Comparison of ENCODE assay signal across 17 cellular contexts in the genomic region with DNA sequence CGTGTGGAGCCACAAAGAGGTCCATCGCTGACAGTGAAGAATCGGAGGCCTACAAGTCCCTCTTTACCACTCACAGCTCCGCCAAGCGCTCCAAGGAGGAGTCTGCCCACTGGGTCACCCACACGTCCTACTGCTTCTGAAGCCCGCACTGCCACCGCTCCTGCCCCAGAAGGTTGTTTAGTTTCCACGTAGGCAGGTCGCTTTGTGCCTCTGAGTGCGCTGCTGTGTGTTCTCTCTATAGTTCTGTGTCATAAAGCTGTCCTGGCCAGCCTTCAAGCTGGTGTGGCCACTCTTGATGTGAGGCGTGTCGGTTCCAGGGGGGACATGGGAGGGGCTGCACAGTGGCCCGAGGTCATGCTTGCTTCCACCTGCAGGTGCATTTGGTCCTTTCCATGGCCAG. TPM values are rescaled to one million over a fixed set of nuclear protein-coding genes. Genes with fewer than 3 reads are reported as not detected.
DNase-seq lines count a peak whose midpoint lies in the region; ATAC-seq and TF ChIP-seq lines count a peak whose summit lies in the region.
"Had no signal": no experiment of that assay in that cellular context is flagged by ENCODE, and none has a peak within 500 bp of the region (broad histone marks: within the 10 kb centered on the region; RNA-seq: fewer than 3 reads in every experiment).

No MANE protein-coding gene starts in this region.

- H3K9me2 ChIP-seq in PC-3 (replicated peaks; ENCODE audit: low read length), result no peaks in the 10 kb centered on the region

- no peak overlapping the region for H2AFZ ChIP-seq in PC-3 (ENCODE audit: low read length)

- H3K4me1 ChIP-seq in A673 (ENCODE audit: insufficient read depth, low read length, poor library complexity, severe bottlenecking) (no peaks in the 10 kb centered on the region), PC-3 (ENCODE audit: insufficient read depth, low read length) (no peaks in the 10 kb centered on the region), spleen (no peaks in the 10 kb centered on the region)
- H3K4me1 ChIP-seq: BLaER1 treated with 17β-estradiol and CSF1 and Interleukin-3, amounts not matched to agents 10 nM and 100 nM had no signal

- H3K9ac ChIP-seq in PC-3 (ENCODE audit: low read length), result no peak overlapping the region
- H3K9ac ChIP-seq: BLaER1 treated with 17β-estradiol and CSF1 and Interleukin-3, amounts not matched to agents 10 nM and 100 nM had no signal

- H3K79me2 ChIP-seq in PC-3 (ENCODE audit: low read length), result no peaks in the 10 kb centered on the region

- H3F3A ChIP-seq in PC-3 (ENCODE audit: low read length, unreplicated experiment), result no peaks in the 10 kb centered on the region

- peak overlapping the region; percentile 67 for H3K4me3 Mint-ChIP-seq in endothelial cell (ENCODE audit: unreplicated experiment)
- H3K4me3 Mint-ChIP-seq: B cell; CD8-positive, alpha-beta T cell; H9 had no signal

- H3K27me3 ChIP-seq in A673 (replicated peaks; ENCODE audit: insufficient read depth, low read depth, low read length, poor library complexity) (no peaks in the 10 kb centered on the region), PC-3 (ENCODE audit: low read length) (no peaks in the 10 kb centered on the region), spleen (replicated peaks in 1 of 7) (no peaks in the 10 kb centered on the region)
- H3K27me3 ChIP-seq: BLaER1 treated with 17β-estradiol and CSF1 and Interleukin-3, amounts not matched to agents 10 nM and 100 nM had no signal

- WGBS in spleen, 5 donors, result 97 to 100% (median 99%) methylated on average over 12 to 14 of the region's 14 CpGs

- H3K36me3 Mint-ChIP-seq in endothelial cell (ENCODE audit: low read depth, unreplicated experiment), result peaks cover 45% of the 10 kb centered on the region

- intact Hi-C loops in A673 (cut with micrococcal nuclease; ENCODE audit: unreplicated experiment) (no loop called here), PC-3 (cut with micrococcal nuclease) (no loop called here), spleen (cut with DNase I; ENCODE audit: low total_unique reads) (no loop called here)

- peaks cover 4% of the 10 kb centered on the region for H3K9me3 ChIP-seq in A673 (ENCODE audit: low read depth, low read length, poor library complexity, severe bottlenecking)
- H3K9me3 ChIP-seq in PC-3 (ENCODE audit: low read length), result peaks cover 13% of the 10 kb centered on the region
- peaks cover 8 to 49% (median 45%) of the 10 kb centered on the region in 8 donors for H3K9me3 ChIP-seq in spleen

- no peak overlapping the region for H3K4me2 ChIP-seq in PC-3 (ENCODE audit: low read length)
- H3K4me2 ChIP-seq: BLaER1 treated with 17β-estradiol and CSF1 and Interleukin-3, amounts not matched to agents 10 nM and 100 nM had no signal

- POLR2A ChIA-PET in A673 (lab: Charles Lee; ENCODE audit: low non-redundant PET) (no interaction called here), PC-3 (lab: Charles Lee; ENCODE audit: unreplicated experiment) (no interaction called here)

- peaks cover 12% of the 10 kb centered on the region for H3K9me3 Mint-ChIP-seq in endothelial cell (ENCODE audit: unreplicated experiment)

- no peaks in the 10 kb centered on the region for H4K20me1 ChIP-seq in PC-3 (ENCODE audit: low read length)

- DNase-seq in A673 (ENCODE audit: low spot score) (no peak), PC-3 (no peak), endothelial cell (ENCODE audit: low spot score) (no peak), spleen (peak; percentile 46), ureter (ENCODE audit: low spot score) (no peak), HT-29 (ENCODE audit: low spot score) (no peak)
- DNase-seq: 8988T; Calu3; CD8-positive, alpha-beta T cell; DMS79 treated with DMSO at 0.1 percent for 48 hours; GF-D8; GOT3; H9 had no signal

- BruUV-seq in A673 (replicated peaks; lab: Mats Ljungman, UMichigan) (TSS peak; percentile 81), PC-3 (replicated peaks; lab: Mats Ljungman, UMichigan) (TSS peak; percentile 52)

- H3K27ac Mint-ChIP-seq in endothelial cell (ENCODE audit: unreplicated experiment), result no peak overlapping the region
- H3K27ac Mint-ChIP-seq: B cell, H9 had no signal

- H3K27me3 Mint-ChIP-seq in endothelial cell (ENCODE audit: unreplicated experiment), result no peaks in the 10 kb centered on the region
- H3K27me3 Mint-ChIP-seq: B cell had no signal

- H3K36me3 ChIP-seq in A673 (ENCODE audit: insufficient read depth, low read length, poor library complexity, severe bottlenecking) (peaks cover 30% of the 10 kb centered on the region), PC-3 (ENCODE audit: low read depth, low read length) (peaks cover 63% of the 10 kb centered on the region), spleen (peaks cover 6 to 87% (median 77%) of the 10 kb centered on the region in 6 donors)

- CTCF ChIA-PET in A673 (lab: Charles Lee), result no interaction called here
- CTCF ChIA-PET in PC-3 (lab: Charles Lee), result no interaction called here

- TF ChIP-seq POLR2A in spleen (IDR thresholded peaks at IDR 0.05), result no peak

- ATAC-seq in PC-3 (no peak), SK-N-SH treated with all-trans-retinoic acid at 6 μM for 48 hours (no peak), HG03460 (IDR thresholded peaks at IDR 0.05; ENCODE audit: unreplicated experiment) (no peak)
- ATAC-seq: CD8-positive, alpha-beta T cell had no signal

- H3K4me3 ChIP-seq in A673 (ENCODE audit: low read depth, low read length, poor library complexity, severe bottlenecking) (no peak overlapping the region), PC-3 (ENCODE audit: low read length) (no peak overlapping the region), spleen (no peak overlapping the region)

- H3K4me1 Mint-ChIP-seq in endothelial cell (ENCODE audit: unreplicated experiment), result no peaks in the 10 kb centered on the region
- H3K4me1 Mint-ChIP-seq: B cell, H9 had no signal

- TF ChIP-seq CTCF in A673 (conservative IDR thresholded peaks at IDR 0.05; ENCODE audit: low read depth, low read length) (no peak), PC-3 (conservative IDR thresholded peaks at IDR 0.05; ENCODE audit: low read depth, low read length) (no peak), endothelial cell (IDR thresholded peaks at IDR 0.05; ENCODE audit: unreplicated experiment) (no peak), spleen (IDR thresholded peaks at IDR 0.05 in 8 of 11, conservative IDR thresholded peaks at IDR 0.05 in 3 of 11) (no peak)

- H3K27ac ChIP-seq in A673 (ENCODE audit: low read depth, low read length, poor library complexity, severe bottlenecking) (no peak overlapping the region), PC-3 (ENCODE audit: low read length) (no peak overlapping the region), spleen (no peak overlapping the region)
- H3K27ac ChIP-seq: BLaER1 treated with 17β-estradiol and CSF1 and Interleukin-3, amounts not matched to agents 10 nM and 100 nM had no signal

TF ChIP-seq in SK-N-SH treated with all-trans-retinoic acid at 6 μM for 48 hours, 23 proteins besides CTCF, POLR2A, EP300 and RAD21 (continues in another document):
- TF ChIP-seq GLIS3 (CRISPR knock-in tag; IDR thresholded peaks at IDR 0.05), result no peak
- TF ChIP-seq OSR1 (CRISPR knock-in tag; IDR thresholded peaks at IDR 0.05), result no peak
- TF ChIP-seq, protein P1, sequence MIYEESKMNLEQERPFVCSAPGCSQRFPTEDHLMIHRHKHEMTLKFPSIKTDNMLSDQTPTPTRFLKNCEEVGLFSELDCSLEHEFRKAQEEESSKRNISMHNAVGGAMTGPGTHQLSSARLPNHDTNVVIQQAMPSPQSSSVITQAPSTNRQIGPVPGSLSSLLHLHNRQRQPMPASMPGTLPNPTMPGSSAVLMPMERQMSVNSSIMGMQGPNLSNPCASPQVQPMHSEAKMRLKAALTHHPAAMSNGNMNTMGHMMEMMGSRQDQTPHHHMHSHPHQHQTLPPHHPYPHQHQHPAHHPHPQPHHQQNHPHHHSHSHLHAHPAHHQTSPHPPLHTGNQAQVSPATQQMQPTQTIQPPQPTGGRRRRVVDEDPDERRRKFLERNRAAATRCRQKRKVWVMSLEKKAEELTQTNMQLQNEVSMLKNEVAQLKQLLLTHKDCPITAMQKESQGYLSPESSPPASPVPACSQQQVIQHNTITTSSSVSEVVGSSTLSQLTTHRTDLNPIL (CRISPR knock-in tag; IDR thresholded peaks at IDR 0.05; ENCODE audit: low read depth), result no peak
- TF ChIP-seq ZFP3 (CRISPR knock-in tag; IDR thresholded peaks at IDR 0.05), result no peak
- no peak for TF ChIP-seq CSDC2 (CRISPR knock-in tag; IDR thresholded peaks at IDR 0.05)
- no peak for TF ChIP-seq ISL1 (CRISPR knock-in tag; IDR thresholded peaks at IDR 0.05)
- TF ChIP-seq, protein P2, sequence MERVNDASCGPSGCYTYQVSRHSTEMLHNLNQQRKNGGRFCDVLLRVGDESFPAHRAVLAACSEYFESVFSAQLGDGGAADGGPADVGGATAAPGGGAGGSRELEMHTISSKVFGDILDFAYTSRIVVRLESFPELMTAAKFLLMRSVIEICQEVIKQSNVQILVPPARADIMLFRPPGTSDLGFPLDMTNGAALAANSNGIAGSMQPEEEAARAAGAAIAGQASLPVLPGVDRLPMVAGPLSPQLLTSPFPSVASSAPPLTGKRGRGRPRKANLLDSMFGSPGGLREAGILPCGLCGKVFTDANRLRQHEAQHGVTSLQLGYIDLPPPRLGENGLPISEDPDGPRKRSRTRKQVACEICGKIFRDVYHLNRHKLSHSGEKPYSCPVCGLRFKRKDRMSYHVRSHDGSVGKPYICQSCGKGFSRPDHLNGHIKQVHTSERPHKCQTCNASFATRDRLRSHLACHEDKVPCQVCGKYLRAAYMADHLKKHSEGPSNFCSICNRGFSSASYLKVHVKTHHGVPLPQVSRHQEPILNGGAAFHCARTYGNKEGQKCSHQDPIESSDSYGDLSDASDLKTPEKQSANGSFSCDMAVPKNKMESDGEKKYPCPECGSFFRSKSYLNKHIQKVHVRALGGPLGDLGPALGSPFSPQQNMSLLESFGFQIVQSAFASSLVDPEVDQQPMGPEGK (CRISPR knock-in tag; IDR thresholded peaks at IDR 0.05; ENCODE audit: borderline replicate concordance), result no peak
- no peak for TF ChIP-seq ZNF565 (CRISPR knock-in tag; conservative IDR thresholded peaks at IDR 0.05; ENCODE audit: low read depth)

RNA-seq across cellular contexts. Expression of a gene that starts 6.4 kb away (rescaled TPM):
- total RNA-seq in A673 (2021) (0.32 and 0.46 TPM in 2 replicates), PC-3 (2014; rRNA removed) (0.51 and 0.92 TPM in 2 replicates), endothelial cell (ENCODE audit: unreplicated experiment) (0.36 TPM), spleen (1 to 10 TPM in 6 of 7 donors, not detected in 1; 1.2 to 4.3 (median 2.1) TPM), ureter (not detected)
- 1 to 10 TPM in 2 of 3 donors, under 1 TPM in 1; 0.59 to 2.0 (median 1.1) TPM for polyA plus RNA-seq in spleen
- total RNA-seq in HT-29 (2014; rRNA removed; shearing (Covaris generic)), result 0.13 and 0.83 TPM in 2 replicates
- total RNA-seq: H9 had no signal

RNA-seq across cellular contexts. Expression of a gene that starts 14.9 kb away (rescaled TPM):
- 0.45 and 0.81 TPM in 2 replicates for total RNA-seq in A673 (2021)
- total RNA-seq in PC-3 (2014; rRNA removed), result 0.58 TPM in 1 of 2 replicates, not detected in the other
- 0.56 TPM for total RNA-seq in endothelial cell (ENCODE audit: unreplicated experiment)
- 1 to 10 TPM in 3 of 7 donors, under 1 TPM in 1, not detected in 3; 0.97 to 1.9 (median 1.6) TPM for total RNA-seq in spleen
- 1 to 10 TPM; 1.4 to 5.8 (median 3.3) TPM for polyA plus RNA-seq in spleen
- not detected for total RNA-seq in ureter
- total RNA-seq in HT-29 (2014; rRNA removed; shearing (Covaris generic)), result not detected in 2 replicates
- total RNA-seq: Calu3 had no signal

RNA-seq across cellular contexts. Expression of a gene that starts 49.7 kb away (rescaled TPM):
- total RNA-seq in A673 (2021) (86.7 and 99.1 TPM in 2 replicates), PC-3 (2014; rRNA removed) (122 and 149 TPM in 2 replicates), endothelial cell (ENCODE audit: unreplicated experiment) (79.9 TPM), spleen (10 to 100 TPM; 50.3 to 89.3 (median 72.7) TPM), ureter (91.2 TPM)
- 10 to 100 TPM; 66.2 to 83.9 (median 83.8) TPM for polyA plus RNA-seq in spleen
- 77.0 and 86.0 TPM in 2 replicates for total RNA-seq in HT-29 (2014; rRNA removed; shearing (Covaris generic))
